Comparison of ENCODE assay signal across 27 cellular contexts in genomic region chr7:101474178-101474577, GRCh38.
DNase-seq lines count a peak whose midpoint lies in the region; ATAC-seq, FAIRE-seq and TF ChIP-seq lines count a peak whose summit lies in the region.
"Had no signal": no experiment of that assay in that cellular context is flagged by ENCODE, and none has a peak within 500 bp of the region (broad histone marks: within the 10 kb centered on the region; RNA-seq: fewer than 3 reads in every experiment).

No MANE protein-coding gene starts in this region.

- no peak for TF ChIP-seq CTCF in HepG2 (CRISPR knock-in tag; IDR thresholded peaks at IDR 0.05)
- no peak for TF ChIP-seq CTCF in right lobe of liver (IDR thresholded peaks at IDR 0.05)
- no peak for TF ChIP-seq CTCF in spleen (IDR thresholded peaks at IDR 0.05 in 8 of 11, conservative IDR thresholded peaks at IDR 0.05 in 3 of 11)
- TF ChIP-seq CTCF in PC-9 (conservative IDR thresholded peaks at IDR 0.05): no peak
- TF ChIP-seq CTCF in ovary (IDR thresholded peaks at IDR 0.05): no peak

- H3K4me2 ChIP-seq in HepG2 (ENCODE audit: low read depth, low read length) (no peak overlapping the region), PC-9 (no peak overlapping the region)
- H3K4me2 ChIP-seq: A549, BLaER1 had no signal

- H3K27ac Mint-ChIP-seq in activated T-helper 1 cell treated with anti-CD3 and anti-CD28 coated beads, Interleukin-12 subunit alpha, Interleukin-12 subunit beta, Interleukin-2, Interleukin-4 antibody, amounts not matched to agents 30 ng/mL and 10 ng/mL and 1 ng/mL, durations not matched to agents 14 hours and 24 hours and 36 hours: no peak overlapping the region
- H3K27ac Mint-ChIP-seq: CD14-positive monocyte; CD4-positive, alpha-beta memory T cell; CD4-positive, CD25-positive, alpha-beta regulatory T cell; CD8-positive, alpha-beta memory T cell had no signal

- TF ChIP-seq EP300 in HepG2 (IDR thresholded peaks at IDR 0.05; ENCODE audit: low read depth in 2 of 2, low read length in 2 of 2): no peak
- TF ChIP-seq EP300 in HepG2 (CRISPR knock-in tag; IDR thresholded peaks at IDR 0.05; ENCODE audit: borderline replicate concordance): no peak
- no peak for TF ChIP-seq EP300 in ovary (IDR thresholded peaks at IDR 0.05)

- H2AFZ ChIP-seq in HepG2 (ENCODE audit: low read length) (no peak overlapping the region), PC-9 (no peak overlapping the region)

- H3K4me1 ChIP-seq in HepG2 (ENCODE audit: insufficient read depth, low read length) (peaks cover 11% of the 10 kb centered on the region), right lobe of liver (no peaks in the 10 kb centered on the region), spleen (no peaks in the 10 kb centered on the region), PC-9 (replicated peaks; ENCODE audit: insufficient read depth) (no peaks in the 10 kb centered on the region), ovary (ENCODE audit: insufficient read depth) (no peaks in the 10 kb centered on the region)
- H3K4me1 ChIP-seq: A549, BE2C had no signal

- 47% methylated on average over 5 of the region's 5 CpGs for WGBS in HepG2 (ENCODE audit: low lambda C conversion rate)
- 62% methylated on average over 5 of the region's 5 CpGs for WGBS in right lobe of liver (ENCODE audit: insufficient coverage, low coverage, low lambda C conversion rate, missing lambda C conversion rate)
- 54 to 73% (median 71%) methylated on average over 5 of the region's 5 CpGs for WGBS in spleen, 5 donors
- 55 to 72% (median 67%) methylated on average over 5 of the region's 5 CpGs for WGBS in ovary, 3 donors

- DNase-seq in HepG2 (ENCODE audit: low spot score) (no peak), right lobe of liver (no peak), islet precursor cell (peak; percentile 22), spleen (peak; percentile 17), PC-9 (no peak), ovary (no peak)
- DNase-seq in activated T-helper 1 cell treated with anti-CD3 and anti-CD28 coated beads, Interleukin-12 subunit alpha, Interleukin-12 subunit beta, Interleukin-2, Interleukin-4 antibody, amounts not matched to agents 30 ng/mL and 10 ng/mL and 1 ng/mL, durations not matched to agents 14 hours and 24 hours and 36 hours (ENCODE audit: low spot score): no peak
- DNase-seq: BE2C; C1 segment of cervical spinal cord; CD4-positive, alpha-beta memory T cell; CD4-positive, CD25-positive, alpha-beta regulatory T cell; CD8-positive, alpha-beta memory T cell; COR-L47; DMS 273 treated with DMSO at 0.1 percent for 48 hours; DMS153; DMS53; DMS79; DND-41; EL; GDM1 had no signal

- H3K4me3 ChIP-seq in HepG2 (replicated peaks in 1 of 3; ENCODE audit: insufficient read depth in 1 of 3, low read depth in 2 of 3, low read length in 3 of 3) (no peak overlapping the region), right lobe of liver (no peak overlapping the region), spleen (no peak overlapping the region), PC-9 (no peak overlapping the region), ovary (no peak overlapping the region)
- H3K4me3 ChIP-seq: A549, BLaER1, GM12878 had no signal

- H3K27me3 Mint-ChIP-seq in activated T-helper 1 cell treated with anti-CD3 and anti-CD28 coated beads, Interleukin-12 subunit alpha, Interleukin-12 subunit beta, Interleukin-2, Interleukin-4 antibody, amounts not matched to agents 30 ng/mL and 10 ng/mL and 1 ng/mL, durations not matched to agents 14 hours and 24 hours and 36 hours (ENCODE audit: insufficient read depth): peaks cover 8% of the 10 kb centered on the region

- POLR2A ChIA-PET in HepG2 (lab: Yijun Ruan, JAX): no interaction called here
- POLR2A ChIA-PET in PC-9 (lab: Charles Lee; ENCODE audit: unreplicated experiment): no interaction called here

- no peaks in the 10 kb centered on the region for H3K4me1 Mint-ChIP-seq in activated T-helper 1 cell treated with anti-CD3 and anti-CD28 coated beads, Interleukin-12 subunit alpha, Interleukin-12 subunit beta, Interleukin-2, Interleukin-4 antibody, amounts not matched to agents 30 ng/mL and 10 ng/mL and 1 ng/mL, durations not matched to agents 14 hours and 24 hours and 36 hours (ENCODE audit: low read depth)
- H3K4me1 Mint-ChIP-seq: CD14-positive monocyte; CD4-positive, CD25-positive, alpha-beta regulatory T cell; CD8-positive, alpha-beta memory T cell had no signal

- intact Hi-C loops in HepG2 (cut with micrococcal nuclease; ENCODE audit: unreplicated experiment) (no loop called here), right lobe of liver (cut with DNase I) (no loop called here), spleen (cut with DNase I; ENCODE audit: low total_unique reads) (no loop called here), PC-9 (cut with micrococcal nuclease; ENCODE audit: unreplicated experiment) (no loop called here), ovary (cut with DNase I) (no loop called here)
- intact Hi-C loops in activated T-helper 1 cell treated with anti-CD3 and anti-CD28 coated beads, Interleukin-12 subunit alpha, Interleukin-12 subunit beta, Interleukin-2, Interleukin-4 antibody, amounts not matched to agents 30 ng/mL and 10 ng/mL and 1 ng/mL, durations not matched to agents 14 hours and 24 hours and 36 hours (cut with micrococcal nuclease): no loop called here

- ATAC-seq in HepG2 (no peak), right lobe of liver (no peak)
- ATAC-seq: A549, GM12878 had no signal

- H3K9ac ChIP-seq in HepG2 (ENCODE audit: insufficient read depth, low read depth, low read length): no peak overlapping the region
- H3K9ac ChIP-seq: BLaER1 had no signal

- no peak for FAIRE-seq in HepG2 (lab: Jason Lieb, UNC)
- FAIRE-seq: A549, GM12878, GM12892, GM18507 had no signal

- H3K27me3 ChIP-seq in HepG2 (ENCODE audit: control insufficient read depth in 1 of 2, insufficient read depth in 2 of 2, low read length in 2 of 2): no peaks in the 10 kb centered on the region
- H3K27me3 ChIP-seq in right lobe of liver: no peaks in the 10 kb centered on the region
- H3K27me3 ChIP-seq in spleen (replicated peaks in 1 of 7): no peaks in the 10 kb centered on the region
- peaks cover 62% of the 10 kb centered on the region for H3K27me3 ChIP-seq in PC-9 (ENCODE audit: insufficient read depth, low read depth)
- no peaks in the 10 kb centered on the region for H3K27me3 ChIP-seq in ovary
- H3K27me3 ChIP-seq: BE2C, BLaER1 had no signal

- no peaks in the 10 kb centered on the region for H3F3A ChIP-seq in PC-9 (ENCODE audit: insufficient read depth, low read depth)

- BruUV-seq in HepG2 (replicated peaks; lab: Mats Ljungman, UMichigan) (no TSS peak), PC-9 (replicated peaks; lab: Mats Ljungman, UMichigan) (no TSS peak)

- no peaks in the 10 kb centered on the region for H3K9me2 ChIP-seq in PC-9 (ENCODE audit: insufficient read depth)

- in situ Hi-C loops in HepG2 (cut with HindIII; ENCODE audit: extremely low pct_ligation_motif_present, low pct_unique_long_range_greater_than_20kb): no loop called here

- H3K9me3 Mint-ChIP-seq in activated T-helper 1 cell treated with anti-CD3 and anti-CD28 coated beads, Interleukin-12 subunit alpha, Interleukin-12 subunit beta, Interleukin-2, Interleukin-4 antibody, amounts not matched to agents 30 ng/mL and 10 ng/mL and 1 ng/mL, durations not matched to agents 14 hours and 24 hours and 36 hours: peaks cover 6% of the 10 kb centered on the region

- no peaks in the 10 kb centered on the region for H3K36me3 Mint-ChIP-seq in activated T-helper 1 cell treated with anti-CD3 and anti-CD28 coated beads, Interleukin-12 subunit alpha, Interleukin-12 subunit beta, Interleukin-2, Interleukin-4 antibody, amounts not matched to agents 30 ng/mL and 10 ng/mL and 1 ng/mL, durations not matched to agents 14 hours and 24 hours and 36 hours (ENCODE audit: low read depth)
- H3K36me3 Mint-ChIP-seq: CD14-positive monocyte; CD4-positive, alpha-beta memory T cell; CD4-positive, CD25-positive, alpha-beta regulatory T cell had no signal

- CTCF ChIA-PET in HepG2 (lab: Yijun Ruan, JAX; ENCODE audit: low intra/inter-chr PET ratio, low total read pairs): no interaction called here
- CTCF ChIA-PET in PC-9 (lab: Charles Lee): no interaction called here

- TF ChIP-seq RAD21 in HepG2 (CRISPR knock-in tag; IDR thresholded peaks at IDR 0.05): no peak

- H4K20me1 ChIP-seq in HepG2 (ENCODE audit: insufficient read depth, low read length) (no peaks in the 10 kb centered on the region), PC-9 (ENCODE audit: insufficient read depth) (no peaks in the 10 kb centered on the region)
- H4K20me1 ChIP-seq: BLaER1 had no signal

- no peaks in the 10 kb centered on the region for H3K36me3 ChIP-seq in HepG2 (replicated peaks in 1 of 2; ENCODE audit: control insufficient read depth in 1 of 2, insufficient read depth in 2 of 2, low read length in 2 of 2)
- no peaks in the 10 kb centered on the region for H3K36me3 ChIP-seq in right lobe of liver
- H3K36me3 ChIP-seq in spleen: no peaks in the 10 kb centered on the region
- H3K36me3 ChIP-seq in PC-9 (ENCODE audit: low read depth): no peaks in the 10 kb centered on the region
- no peaks in the 10 kb centered on the region for H3K36me3 ChIP-seq in ovary
- H3K36me3 ChIP-seq: BE2C, BLaER1 had no signal

- H3K79me2 ChIP-seq in HepG2 (ENCODE audit: insufficient read depth, low read length) (no peaks in the 10 kb centered on the region), PC-9 (ENCODE audit: low read depth) (no peaks in the 10 kb centered on the region)

- H3K4me3 Mint-ChIP-seq in activated T-helper 1 cell treated with anti-CD3 and anti-CD28 coated beads, Interleukin-12 subunit alpha, Interleukin-12 subunit beta, Interleukin-2, Interleukin-4 antibody, amounts not matched to agents 30 ng/mL and 10 ng/mL and 1 ng/mL, durations not matched to agents 14 hours and 24 hours and 36 hours: no peak overlapping the region
- H3K4me3 Mint-ChIP-seq: CD14-positive monocyte; CD4-positive, alpha-beta memory T cell; CD4-positive, CD25-positive, alpha-beta regulatory T cell; CD8-positive, alpha-beta memory T cell had no signal

- H3K9me3 ChIP-seq in HepG2 (ENCODE audit: low read length) (peaks cover 12% of the 10 kb centered on the region), right lobe of liver (peaks cover 0 to 4% (median 0%) of the 10 kb centered on the region in 4 donors), spleen (peaks cover 0 to 15% (median 10%) of the 10 kb centered on the region in 8 donors), PC-9 (ENCODE audit: insufficient read depth, low read depth) (peaks cover 6% of the 10 kb centered on the region; the same call in 1 of the 2 replicates), ovary (no peaks in the 10 kb centered on the region)
- H3K9me3 ChIP-seq: BE2C had no signal

- TF ChIP-seq POLR2A in HepG2 (IDR thresholded peaks at IDR 0.05; ENCODE audit: insufficient read depth in 1 of 2, low read depth in 2 of 2, low read length in 2 of 2) (no peak), right lobe of liver (IDR thresholded peaks at IDR 0.05) (no peak), spleen (IDR thresholded peaks at IDR 0.05) (no peak), ovary (IDR thresholded peaks at IDR 0.05) (no peak)

- H3K27ac ChIP-seq in HepG2 (ENCODE audit: extremely low read length, insufficient read depth, low read length): no peak overlapping the region
- H3K27ac ChIP-seq in right lobe of liver: no peak overlapping the region
- no peak overlapping the region for H3K27ac ChIP-seq in spleen
- H3K27ac ChIP-seq in PC-9: no peak overlapping the region
- no peak overlapping the region for H3K27ac ChIP-seq in ovary
- H3K27ac ChIP-seq: 22Rv1, A549, BLaER1 had no signal

Comparison
In these comparisons a context has a peak if more than half of its experiments do, and no peak if none do; other contexts are left out.
1. DNase-seq: peak in islet precursor cell (single experiment) and spleen (single experiment); none in HepG2 (single experiment), right lobe of liver (0 of 3), PC-9 (0 of 2), ovary (0 of 5) and activated T-helper 1 cell treated with anti-CD3 and anti-CD28 coated beads, Interleukin-12 subunit alpha, Interleukin-12 subunit beta, Interleukin-2, Interleukin-4 antibody, amounts not matched to agents 30 ng/mL and 10 ng/mL and 1 ng/mL, durations not matched to agents 14 hours and 24 hours and 36 hours (single experiment).